32 cellular contexts compared by ENCODE assay signal in genomic region chr12:64566122-64566521, GRCh38. TPM values are rescaled to one million over a fixed set of nuclear protein-coding genes. Genes with fewer than 3 reads are reported as not detected.
A peak's percentile ranks its signal among the peaks of the same experiment; 100 is the strongest.
DNase-seq lines count a peak whose midpoint lies in the region; ATAC-seq and TF ChIP-seq lines count a peak whose summit lies in the region.
"Had no signal": no experiment of that assay in that cellular context is flagged by ENCODE, and none has a peak within 500 bp of the region (broad histone marks: within the 10 kb centered on the region; RNA-seq: fewer than 3 reads in every experiment).

No MANE protein-coding gene starts in this region.

- H3K36me3 Mint-ChIP-seq in mesothelial cell of epicardium (no peaks in the 10 kb centered on the region), immature natural killer cell (no peaks in the 10 kb centered on the region)

- H2AFZ ChIP-seq in mammary epithelial cell (ENCODE audit: low read depth, low read length): no peak overlapping the region

- CTCF ChIA-PET in mammary epithelial cell (lab: Charles Lee; ENCODE audit: low non-redundant PET): no interaction called here

- no peaks in the 10 kb centered on the region for H3K79me2 ChIP-seq in mammary epithelial cell (ENCODE audit: insufficient read depth, low read length)

- H3K4me3 Mint-ChIP-seq in mesothelial cell of epicardium: no peak overlapping the region
- no peak overlapping the region for H3K4me3 Mint-ChIP-seq in immature natural killer cell
- H3K4me3 Mint-ChIP-seq: activated CD4-positive, alpha-beta T cell treated with anti-CD3 and anti-CD28 coated beads for 36 hours; H9; T-helper 1 cell treated with Interleukin-12 subunit alpha and Interleukin-12 subunit beta and Interleukin-4 antibody, amounts not matched to agents 30 μg/mL and 1 μg/mL, for 36 hours had no signal

- H3K9me3 Mint-ChIP-seq in mesothelial cell of epicardium (no peaks in the 10 kb centered on the region), immature natural killer cell (no peaks in the 10 kb centered on the region)
- H3K9me3 Mint-ChIP-seq: H9; T-helper 1 cell treated with Interleukin-12 subunit alpha and Interleukin-12 subunit beta and Interleukin-4 antibody, amounts not matched to agents 30 μg/mL and 1 μg/mL, for 36 hours had no signal

- dilution Hi-C loops in mammary epithelial cell (cut with HindIII; ENCODE audit: low sequenced_read_pairs): no loop called here

- H3K4me3 ChIP-seq in breast epithelium (no peak overlapping the region), mammary epithelial cell (replicated peaks in 1 of 3; ENCODE audit: insufficient read depth in 1 of 3, low read depth in 2 of 3, low read length in 3 of 3) (no peak overlapping the region), astrocyte of the cerebellum (ENCODE audit: low read depth, low read length) (no peak overlapping the region)
- H3K4me3 ChIP-seq: heart right ventricle, MG63, vagina had no signal

- H3K36me3 ChIP-seq in breast epithelium (no peaks in the 10 kb centered on the region), mammary epithelial cell (ENCODE audit: insufficient read depth, low read length) (no peaks in the 10 kb centered on the region)
- H3K36me3 ChIP-seq: BE2C, brain microvascular endothelial cell, heart right ventricle, MG63, vagina had no signal

- H3K27me3 Mint-ChIP-seq in mesothelial cell of epicardium (ENCODE audit: low read depth) (no peaks in the 10 kb centered on the region), immature natural killer cell (ENCODE audit: low read depth in 3 of 3) (peaks cover 0 to 5% (median 5%) of the 10 kb centered on the region in 3 donors)
- H3K27me3 Mint-ChIP-seq: activated CD4-positive, alpha-beta T cell treated with anti-CD3 and anti-CD28 coated beads for 36 hours had no signal

- peak overlapping the region; percentile 88 for H3K27ac Mint-ChIP-seq in mesothelial cell of epicardium
- H3K27ac Mint-ChIP-seq in immature natural killer cell: no peak overlapping the region
- H3K27ac Mint-ChIP-seq: activated CD4-positive, alpha-beta T cell treated with anti-CD3 and anti-CD28 coated beads for 36 hours; T-helper 1 cell treated with Interleukin-12 subunit alpha and Interleukin-12 subunit beta and Interleukin-4 antibody, amounts not matched to agents 30 μg/mL and 1 μg/mL, for 36 hours had no signal

- no peak for ATAC-seq in GM18519 (IDR thresholded peaks at IDR 0.05; ENCODE audit: low FRiP score, unreplicated experiment)
- ATAC-seq: activated CD4-positive, alpha-beta T cell treated with anti-CD3 and anti-CD28 coated beads for 36 hours; foreskin keratinocyte; heart right ventricle; left cardiac atrium had no signal

- TF ChIP-seq CTCF in breast epithelium (IDR thresholded peaks at IDR 0.05): no peak
- TF ChIP-seq CTCF in mammary epithelial cell (conservative IDR thresholded peaks at IDR 0.05 in 1 of 2, IDR thresholded peaks at IDR 0.05 in 1 of 2; ENCODE audit: extremely low read depth in 1 of 2, insufficient read depth in 1 of 2, low read depth in 1 of 2, low read length in 2 of 2): no peak
- no peak for TF ChIP-seq CTCF in astrocyte of the cerebellum (IDR thresholded peaks at IDR 0.05; ENCODE audit: low read depth, low read length, missing control alignments)
- TF ChIP-seq CTCF in mesothelial cell of epicardium (IDR thresholded peaks at IDR 0.05; ENCODE audit: unreplicated experiment): no peak

- intact Hi-C loops in breast epithelium (cut with DNase I; ENCODE audit: low total_unique reads) (no loop called here), mammary epithelial cell (cut with micrococcal nuclease) (no loop called here)

- in situ Hi-C loops in mammary epithelial cell (cut with MboI; ENCODE audit: low sequenced_read_pairs in 2 of 2): no loop called here
- in situ Hi-C loops in astrocyte of the cerebellum (cut with HindIII; ENCODE audit: low sequenced_read_pairs): no loop called here

- peaks cover 25% of the 10 kb centered on the region for H3K4me1 Mint-ChIP-seq in mesothelial cell of epicardium
- H3K4me1 Mint-ChIP-seq in immature natural killer cell: no peaks in the 10 kb centered on the region

- H3K27me3 ChIP-seq in breast epithelium (no peaks in the 10 kb centered on the region), mammary epithelial cell (ENCODE audit: insufficient read depth, low read length) (no peaks in the 10 kb centered on the region)
- H3K27me3 ChIP-seq: BE2C, brain microvascular endothelial cell, foreskin keratinocyte, heart right ventricle, MG63, vagina had no signal

- no peak overlapping the region for H3K4me2 ChIP-seq in mammary epithelial cell (ENCODE audit: insufficient read depth, low read depth, low read length)

- no peaks in the 10 kb centered on the region for H3K9me3 ChIP-seq in breast epithelium
- no peaks in the 10 kb centered on the region for H3K9me3 ChIP-seq in mammary epithelial cell (replicated peaks; ENCODE audit: insufficient read depth, low read length)
- H3K9me3 ChIP-seq: BE2C, heart right ventricle, MG63, vagina had no signal

- no peaks in the 10 kb centered on the region for H3K4me1 ChIP-seq in breast epithelium
- peaks cover 3% of the 10 kb centered on the region for H3K4me1 ChIP-seq in mammary epithelial cell (ENCODE audit: insufficient read depth, low read length)
- H3K4me1 ChIP-seq: foreskin keratinocyte had no signal

- no peak overlapping the region for H3K9ac ChIP-seq in mammary epithelial cell (ENCODE audit: insufficient read depth, low read length)

- peak overlapping the region; percentile 42 to 54 for H3K27ac ChIP-seq in breast epithelium
- H3K27ac ChIP-seq in mammary epithelial cell (ENCODE audit: insufficient read depth, low read depth, low read length): no peak overlapping the region
- H3K27ac ChIP-seq: brain microvascular endothelial cell, foreskin keratinocyte, heart right ventricle, RWPE1, vagina had no signal

- no peaks in the 10 kb centered on the region for H4K20me1 ChIP-seq in mammary epithelial cell (ENCODE audit: insufficient read depth, low read length)

- no TSS peak for BruUV-seq in mammary epithelial cell (replicated peaks; lab: Mats Ljungman, UMichigan)

- no peak for TF ChIP-seq POLR2A in breast epithelium (IDR thresholded peaks at IDR 0.05)

- 27% methylated on average over 4 of the region's 4 CpGs for WGBS in mammary epithelial cell (ENCODE audit: low coverage, missing lambda C conversion rate)

- DNase-seq in breast epithelium (ENCODE audit: low spot score in 2 of 2) (no peak), mammary epithelial cell (no peak), astrocyte of the cerebellum (ENCODE audit: low read depth) (peak; percentile 9), mesothelial cell of epicardium (ENCODE audit: low spot score in 2 of 2, unreplicated experiment in 2 of 2) (no peak), CD1c-positive myeloid dendritic cell (ENCODE audit: extremely low spot score) (no peak), NCI-H524 treated with DMSO at 0.1 percent for 48 hours (lab: John Stamatoyannopoulos, UW) (no peak), immature natural killer cell (no peak)
- DNase-seq: activated CD4-positive, alpha-beta T cell treated with anti-CD3 and anti-CD28 coated beads for 36 hours; activated effector memory CD4-positive, alpha-beta T cell treated with anti-CD3 and anti-CD28 coated beads, Interleukin-2, amount 50 U/mL, for 16 hours; activated T-cell treated with anti-CD3 and anti-CD28 coated beads for 4 hours; BE2C; brain microvascular endothelial cell; COR-L47; DMS53; effector CD8-positive, alpha-beta T cell; erythroblast; foreskin keratinocyte; GDM1; H9; heart right ventricle; left cardiac atrium; MG63; NCI-H1417; NCI-H2081 treated with DMSO at 0.1 percent for 48 hours; NCI-H226; NCI-H748 treated with DMSO at 0.1 percent for 48 hours; stimulated activated CD4-positive, alpha-beta T cell treated with anti-CD3 and anti-CD28 coated beads, Interleukin-15, amount 100 ng/mL, for 24 hours; stimulated activated naive CD4-positive, alpha-beta T cell had no signal

RNA-seq across cellular contexts. Expression of gene RASSF3, which starts 44.2 kb away (rescaled TPM):
- total RNA-seq in breast epithelium: 10 to 100 TPM; 23.4 to 28.4 (median 24.6) TPM
- 10 to 100 TPM; 23.0 to 24.3 TPM for total RNA-seq in mammary epithelial cell
- polyA plus RNA-seq in mammary epithelial cell: 14.0 TPM
- 10.4 TPM for polyA minus RNA-seq in mammary epithelial cell
- total RNA-seq in mesothelial cell of epicardium: 16.3 to 18.8 TPM (median 16.3 TPM) in 3 replicates
- 1 to 10 TPM; 5.2 to 6.2 (median 5.5) TPM for polyA plus RNA-seq in immature natural killer cell
